Comparison of ENCODE assay signal across 13 cellular contexts in the genomic region with DNA sequence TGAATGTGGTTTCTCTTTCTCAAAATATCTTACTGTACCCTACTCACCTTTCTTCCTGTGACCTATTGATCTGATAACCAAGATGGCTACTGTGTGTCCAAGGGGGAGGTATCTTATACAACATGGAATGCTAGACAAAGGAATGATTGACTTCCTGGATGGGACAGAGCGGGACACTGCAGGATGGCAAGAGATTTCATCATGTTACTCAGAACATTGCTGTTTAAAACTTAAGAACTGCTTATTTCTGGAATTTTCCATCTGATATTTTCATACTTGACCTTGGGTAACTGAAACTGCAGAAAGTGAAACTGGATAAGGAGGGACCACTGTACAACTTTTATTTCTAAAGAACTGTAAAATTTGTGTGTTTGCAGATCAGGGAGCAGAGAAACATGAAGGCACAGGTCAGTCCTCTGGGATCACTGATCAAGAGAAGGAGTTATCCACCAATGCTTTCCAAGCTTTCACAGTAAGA. TPM values are rescaled to one million over a fixed set of nuclear protein-coding genes. Genes with fewer than 3 reads are reported as not detected.
DNase-seq lines count a peak whose midpoint lies in the region; ATAC-seq and TF ChIP-seq lines count a peak whose summit lies in the region.
"Had no signal": no experiment of that assay in that cellular context is flagged by ENCODE, and none has a peak within 500 bp of the region (broad histone marks: within the 10 kb centered on the region; RNA-seq: fewer than 3 reads in every experiment).

No MANE protein-coding gene starts in this region.

- H3K27ac Mint-ChIP-seq in activated CD8-positive, alpha-beta memory T cell treated with anti-CD3 and anti-CD28 coated beads, Interleukin-2, amount 10 ng/mL, durations not matched to agents 7 days and 5 days = peak overlapping the region; percentile 47
- peak overlapping the region; percentile 75 for H3K27ac Mint-ChIP-seq in endodermal cell
- no peak overlapping the region for H3K27ac Mint-ChIP-seq in stimulated activated memory B cell treated with anti-CD40 and anti-IgM and Interleukin-4, amounts not matched to agents 10 μg/mL and 1 μg/mL and 100 μg/mL, for 72 hours

- BruUV-seq in Panc1 (replicated peaks; lab: Mats Ljungman, UMichigan) = no TSS peak

- H3K9ac ChIP-seq in endodermal cell (ENCODE audit: extremely low read depth, low read length, poor library complexity, severe bottlenecking) = no peak overlapping the region

- CTCF ChIA-PET in activated CD8-positive, alpha-beta memory T cell treated with anti-CD3 and anti-CD28 coated beads, Interleukin-2, amount 10 ng/mL, durations not matched to agents 7 days and 5 days (lab: Charles Lee) = no interaction called here
- CTCF ChIA-PET in Panc1 (lab: Charles Lee) = no interaction called here

- H3K4me1 ChIP-seq in Panc1 (ENCODE audit: control insufficient read depth, insufficient read depth, low read length) (no peaks in the 10 kb centered on the region; the same call in 1 of the 2 replicates), endodermal cell (ENCODE audit: control insufficient read depth, insufficient read depth, low read length) (peaks cover 10% of the 10 kb centered on the region), left ventricle myocardium inferior (peaks cover 11% of the 10 kb centered on the region)
- H3K4me1 ChIP-seq: Peyer's patch, tibial artery had no signal

- no peaks in the 10 kb centered on the region for H3K9me3 Mint-ChIP-seq in activated CD8-positive, alpha-beta memory T cell treated with anti-CD3 and anti-CD28 coated beads, Interleukin-2, amount 10 ng/mL, durations not matched to agents 7 days and 5 days (ENCODE audit: low read depth)
- no peaks in the 10 kb centered on the region for H3K9me3 Mint-ChIP-seq in endodermal cell
- H3K9me3 Mint-ChIP-seq in stimulated activated memory B cell treated with anti-CD40 and anti-IgM and Interleukin-4, amounts not matched to agents 10 μg/mL and 1 μg/mL and 100 μg/mL, for 72 hours = peaks cover 3% of the 10 kb centered on the region
- no peaks in the 10 kb centered on the region for H3K9me3 Mint-ChIP-seq in activated T-cell treated with anti-CD3 and anti-CD28 coated beads, Interleukin-2, amount 50 U/mL, for 4 hours

- 82 to 100% methylated on average over 1 of the region's 1 CpG for WGBS in endodermal cell (ENCODE audit: insufficient coverage in 1 of 2, insufficient read length in 1 of 2), 2 experiments

- H3K9me3 ChIP-seq in Panc1 (ENCODE audit: control insufficient read depth, insufficient read depth, low read depth, low read length) (no peaks in the 10 kb centered on the region), endodermal cell (ENCODE audit: control insufficient read depth, low read length) (peaks cover 3% of the 10 kb centered on the region), left ventricle myocardium inferior (replicated peaks) (no peaks in the 10 kb centered on the region)
- H3K9me3 ChIP-seq: body of pancreas, Peyer's patch, tibial artery had no signal

- TF ChIP-seq CTCF in Panc1 (IDR thresholded peaks at IDR 0.05) = no peak
- no peak for TF ChIP-seq CTCF in endodermal cell (conservative IDR thresholded peaks at IDR 0.05)
- no peak for TF ChIP-seq CTCF in left ventricle myocardium inferior (IDR thresholded peaks at IDR 0.05; ENCODE audit: borderline replicate concordance)

- in situ Hi-C loops in Panc1 (cut with HindIII; ENCODE audit: low pct_unique_long_range_greater_than_20kb, low sequenced_read_pairs) = no loop called here

- no peak overlapping the region for H3K4me3 ChIP-seq in Panc1 (ENCODE audit: low read depth in 2 of 2, low read length in 2 of 2)
- H3K4me3 ChIP-seq in endodermal cell (ENCODE audit: low read length) = no peak overlapping the region
- H3K4me3 ChIP-seq in left ventricle myocardium inferior = no peak overlapping the region
- H3K4me3 ChIP-seq: body of pancreas, Peyer's patch, tibial artery had no signal

- H3K36me3 ChIP-seq in Panc1 (ENCODE audit: control insufficient read depth, insufficient read depth, low read length) = no peaks in the 10 kb centered on the region; the same call in 1 of the 2 replicates
- peaks cover 21% of the 10 kb centered on the region for H3K36me3 ChIP-seq in endodermal cell (ENCODE audit: control insufficient read depth, insufficient read depth, low read length)
- no peaks in the 10 kb centered on the region for H3K36me3 ChIP-seq in left ventricle myocardium inferior
- H3K36me3 ChIP-seq: Peyer's patch had no signal

- no peaks in the 10 kb centered on the region for H3K27me3 ChIP-seq in Panc1 (ENCODE audit: control insufficient read depth, insufficient read depth, low read length)
- H3K27me3 ChIP-seq in endodermal cell (ENCODE audit: control insufficient read depth, insufficient read depth, low read length, poor library complexity, severe bottlenecking) = no peaks in the 10 kb centered on the region
- no peaks in the 10 kb centered on the region for H3K27me3 ChIP-seq in left ventricle myocardium inferior (ENCODE audit: low read depth)
- H3K27me3 ChIP-seq: body of pancreas, Peyer's patch, tibial artery had no signal

- peaks cover 31% of the 10 kb centered on the region for H3K4me1 Mint-ChIP-seq in activated CD8-positive, alpha-beta memory T cell treated with anti-CD3 and anti-CD28 coated beads, Interleukin-2, amount 10 ng/mL, durations not matched to agents 7 days and 5 days
- H3K4me1 Mint-ChIP-seq in endodermal cell = peaks cover 24% of the 10 kb centered on the region
- peaks cover 29% of the 10 kb centered on the region for H3K4me1 Mint-ChIP-seq in stimulated activated memory B cell treated with anti-CD40 and anti-IgM and Interleukin-4, amounts not matched to agents 10 μg/mL and 1 μg/mL and 100 μg/mL, for 72 hours
- peaks cover 40% of the 10 kb centered on the region for H3K4me1 Mint-ChIP-seq in activated T-cell treated with anti-CD3 and anti-CD28 coated beads, Interleukin-2, amount 50 U/mL, for 4 hours (ENCODE audit: low read depth)

- H3K4me3 Mint-ChIP-seq in activated CD8-positive, alpha-beta memory T cell treated with anti-CD3 and anti-CD28 coated beads, Interleukin-2, amount 10 ng/mL, durations not matched to agents 7 days and 5 days = no peak overlapping the region
- H3K4me3 Mint-ChIP-seq in endodermal cell = no peak overlapping the region
- peak overlapping the region; percentile 43 for H3K4me3 Mint-ChIP-seq in stimulated activated memory B cell treated with anti-CD40 and anti-IgM and Interleukin-4, amounts not matched to agents 10 μg/mL and 1 μg/mL and 100 μg/mL, for 72 hours
- H3K4me3 Mint-ChIP-seq in activated T-cell treated with anti-CD3 and anti-CD28 coated beads, Interleukin-2, amount 50 U/mL, for 4 hours = no peak overlapping the region

- H3K27me3 Mint-ChIP-seq in activated CD8-positive, alpha-beta memory T cell treated with anti-CD3 and anti-CD28 coated beads, Interleukin-2, amount 10 ng/mL, durations not matched to agents 7 days and 5 days = no peaks in the 10 kb centered on the region
- H3K27me3 Mint-ChIP-seq in endodermal cell (ENCODE audit: insufficient read depth) = no peaks in the 10 kb centered on the region
- H3K27me3 Mint-ChIP-seq in stimulated activated memory B cell treated with anti-CD40 and anti-IgM and Interleukin-4, amounts not matched to agents 10 μg/mL and 1 μg/mL and 100 μg/mL, for 72 hours = no peaks in the 10 kb centered on the region
- no peaks in the 10 kb centered on the region for H3K27me3 Mint-ChIP-seq in activated T-cell treated with anti-CD3 and anti-CD28 coated beads, Interleukin-2, amount 50 U/mL, for 4 hours (ENCODE audit: low read depth)

- intact Hi-C loops in Panc1 (cut with micrococcal nuclease; ENCODE audit: unreplicated experiment) (no loop called here), left ventricle myocardium inferior (cut with micrococcal nuclease) (no loop called here)

- DNase-seq in activated CD8-positive, alpha-beta memory T cell treated with anti-CD3 and anti-CD28 coated beads, Interleukin-2, amount 10 ng/mL, durations not matched to agents 7 days and 5 days = no peak
- DNase-seq in activated CD8-positive, alpha-beta memory T cell treated with anti-CD3 and anti-CD28 coated beads for 24 hours = no peak
- DNase-seq in Panc1 (ENCODE audit: low read depth, low spot score) (no peak), endodermal cell (no peak), left ventricle myocardium inferior (no peak), NCI-H1436 treated with DMSO at 0.1 percent for 48 hours (lab: John Stamatoyannopoulos, UW) (no peak)
- DNase-seq in activated T-cell treated with anti-CD3 and anti-CD28 coated beads, Interleukin-2, amount 50 U/mL, for 4 hours = no peak
- DNase-seq: body of pancreas, NCI-H2227 treated with DMSO at 0.1 percent for 48 hours, Peyer's patch, tibial artery had no signal

- POLR2A ChIA-PET in Panc1 (lab: Charles Lee) = no interaction called here

- peaks cover 22% of the 10 kb centered on the region for H3K36me3 Mint-ChIP-seq in activated CD8-positive, alpha-beta memory T cell treated with anti-CD3 and anti-CD28 coated beads, Interleukin-2, amount 10 ng/mL, durations not matched to agents 7 days and 5 days
- H3K36me3 Mint-ChIP-seq in endodermal cell (ENCODE audit: low read depth) = peaks cover 26% of the 10 kb centered on the region
- peaks cover 21% of the 10 kb centered on the region for H3K36me3 Mint-ChIP-seq in stimulated activated memory B cell treated with anti-CD40 and anti-IgM and Interleukin-4, amounts not matched to agents 10 μg/mL and 1 μg/mL and 100 μg/mL, for 72 hours
- H3K36me3 Mint-ChIP-seq in activated T-cell treated with anti-CD3 and anti-CD28 coated beads, Interleukin-2, amount 50 U/mL, for 4 hours (ENCODE audit: insufficient read depth) = peaks cover 15% of the 10 kb centered on the region

- ATAC-seq in activated CD8-positive, alpha-beta memory T cell treated with anti-CD3 and anti-CD28 coated beads, Interleukin-2, amount 10 ng/mL, durations not matched to agents 7 days and 5 days = no peak
- no peak for ATAC-seq in Panc1
- no peak for ATAC-seq in stimulated activated memory B cell treated with anti-CD40 and anti-IgM and Interleukin-4, amounts not matched to agents 10 μg/mL and 1 μg/mL and 100 μg/mL, for 72 hours
- ATAC-seq in activated T-cell treated with anti-CD3 and anti-CD28 coated beads, Interleukin-2, amount 50 U/mL, for 4 hours = no peak
- ATAC-seq: body of pancreas, sciatic nerve had no signal

- H3K27ac ChIP-seq in Panc1 (ENCODE audit: low read length) (peak overlapping the region; percentile 44; the same call in 1 of the 2 replicates), endodermal cell (ENCODE audit: low read depth, low read length) (no peak overlapping the region), left ventricle myocardium inferior (replicated peaks) (no peak overlapping the region)
- H3K27ac ChIP-seq: body of pancreas, Peyer's patch, tibial artery had no signal

RNA-seq across cellular contexts. Expression of a gene that starts 18.5 kb away (rescaled TPM):
- 10 to 100 TPM; 52.8 to 55.4 TPM for total RNA-seq in activated CD8-positive, alpha-beta memory T cell treated with anti-CD3 and anti-CD28 coated beads, Interleukin-2, amount 10 ng/mL, durations not matched to agents 7 days and 5 days
- 26.1 TPM for total RNA-seq in Panc1 (2021; ENCODE audit: unreplicated experiment)
- 13.4 TPM for polyA plus RNA-seq in Panc1 (2012; ENCODE audit: insufficient read length)
- total RNA-seq in endodermal cell = 10 to 100 TPM; 53.6 to 54.1 TPM
- 38.8 TPM for polyA plus RNA-seq in endodermal cell (2013, experiment 1 of 2)
- polyA plus RNA-seq in endodermal cell (2013, experiment 2 of 2) = 39.8 TPM
- 14.6 TPM for total RNA-seq in left ventricle myocardium inferior
- 10 to 100 TPM; 48.3 to 50.1 (median 48.6) TPM for total RNA-seq in activated T-cell treated with anti-CD3 and anti-CD28 coated beads, Interleukin-2, amount 50 U/mL, for 4 hours
